8 cellular contexts compared by ENCODE assay signal in genomic region chr17:4365103-4365627, GRCh38. TPM values are rescaled to one million over a fixed set of nuclear protein-coding genes. Genes with fewer than 3 reads are reported as not detected.
A peak's percentile ranks its signal among the peaks of the same experiment; 100 is the strongest.
DNase-seq lines count a peak whose midpoint lies in the region; ATAC-seq and TF ChIP-seq lines count a peak whose summit lies in the region.

No MANE protein-coding gene starts in this region.

- H3K9ac ChIP-seq in SK-N-SH = peak overlapping the region; percentile 96

- POLR2A ChIA-PET in SK-N-SH (lab: Yijun Ruan, JAX) = no interaction called here

- H3K27me3 ChIP-seq in SK-N-SH (ENCODE audit: insufficient read depth) = no peaks in the 10 kb centered on the region

- 1% methylated on average over 10 of the region's 38 CpGs for WGBS in SK-N-SH (ENCODE audit: low lambda C conversion rate)

- peaks cover 1% of the 10 kb centered on the region for H3K27me3 Mint-ChIP-seq in HFFc6 (ENCODE audit: insufficient read depth)

- H3K9me2 ChIP-seq in SK-N-SH = no peaks in the 10 kb centered on the region

- no peaks in the 10 kb centered on the region for H3K9me3 ChIP-seq in SK-N-SH

- H3K4me2 ChIP-seq in SK-N-SH = peak overlapping the region; percentile 86

- H3K4me3 ChIP-seq in SK-N-SH (ENCODE audit: low read depth in 2 of 2, low read length in 1 of 2) = peak overlapping the region; percentile 72 to 89

- H3K27ac Mint-ChIP-seq in HFFc6 = peak overlapping the region; percentile 76
- H3K27ac Mint-ChIP-seq in activated naive CD4-positive, alpha-beta T cell treated with anti-CD3 and anti-CD28 coated beads, Interleukin-2, amount 50 U/mL, for 72 hours = peak overlapping the region; percentile 75 to 96

- TF ChIP-seq CTCF in HFFc6 (IDR thresholded peaks at IDR 0.05) (no peak), SK-N-SH (IDR thresholded peaks at IDR 0.05) (no peak)

- DNase-seq in GF-D8 (lab: John Stamatoyannopoulos, UW) (peak; percentile 73), HFFc6 (peak; percentile 75), NCI-H1092 (lab: John Stamatoyannopoulos, UW) (peak; percentile 72), SK-N-SH (peak; percentile 92), glomerular endothelial cell (ENCODE audit: extremely low read depth, low read depth, low spot score) (peak; percentile 54), nucleus accumbens (lab: John Stamatoyannopoulos, UW) (peak; percentile 34 to 95 (median 84)), superior temporal gyrus (ENCODE audit: extremely low spot score) (peak; percentile 96)
- DNase-seq in activated naive CD4-positive, alpha-beta T cell treated with anti-CD3 and anti-CD28 coated beads, Interleukin-2, amount 50 U/mL, for 72 hours (ENCODE audit: low spot score in 2 of 2) = peak; percentile 79 to 89

- CTCF ChIA-PET in SK-N-SH (lab: Yijun Ruan, JAX) = interaction anchor here (2.2 to 3.6 kb wide), 2 partner anchors 44 to 149 kb away, joined by 5 to 18 read pairs; no protein-coding TSS in a partner anchor

- peak overlapping the region; percentile 78 to 89 for H3K27ac ChIP-seq in SK-N-SH (ENCODE audit: low read depth in 2 of 2, low read length in 1 of 2)

- peaks cover 0 to 9% of the 10 kb centered on the region in 2 experiments for H3K36me3 ChIP-seq in SK-N-SH (replicated peaks in 1 of 2; ENCODE audit: control insufficient read depth in 1 of 2, insufficient read depth in 2 of 2, low read length in 1 of 2)

- H3K4me1 Mint-ChIP-seq in HFFc6 (ENCODE audit: low read depth) = peaks cover 25% of the 10 kb centered on the region

- peak overlapping the region; percentile 90 for H3K4me3 Mint-ChIP-seq in HFFc6

- no peaks in the 10 kb centered on the region for H3K9me3 Mint-ChIP-seq in HFFc6
- no peaks in the 10 kb centered on the region for H3K9me3 Mint-ChIP-seq in activated naive CD4-positive, alpha-beta T cell treated with anti-CD3 and anti-CD28 coated beads, Interleukin-2, amount 50 U/mL, for 72 hours

- no peak for TF ChIP-seq EP300 in SK-N-SH (IDR thresholded peaks at IDR 0.05; ENCODE audit: borderline replicate concordance in 1 of 2, low read depth in 1 of 2, low read length in 1 of 2)

- peak; percentile 72 to 74 for ATAC-seq in activated naive CD4-positive, alpha-beta T cell treated with anti-CD3 and anti-CD28 coated beads, Interleukin-2, amount 50 U/mL, for 72 hours

- no peak for TF ChIP-seq RAD21 in SK-N-SH (IDR thresholded peaks at IDR 0.05; ENCODE audit: low read length)

- H3K79me2 ChIP-seq in SK-N-SH (ENCODE audit: insufficient read depth) = peaks cover 63% of the 10 kb centered on the region

- peaks cover 14% of the 10 kb centered on the region for H3F3A ChIP-seq in SK-N-SH (replicated peaks; ENCODE audit: insufficient read depth)

- H3K4me1 ChIP-seq in SK-N-SH (ENCODE audit: control insufficient read depth in 1 of 2, insufficient read depth in 2 of 2, low read depth in 1 of 2, low read length in 1 of 2) = peaks cover 3 to 4% of the 10 kb centered on the region in 2 experiments; a peak in 1 of 4 replicates

- H2AFZ ChIP-seq in SK-N-SH (ENCODE audit: low read depth) = no peak overlapping the region

- peaks cover 46% of the 10 kb centered on the region for H4K20me1 ChIP-seq in SK-N-SH (ENCODE audit: insufficient read depth)

- H3K36me3 Mint-ChIP-seq in HFFc6 (ENCODE audit: low read depth) = peaks cover 7% of the 10 kb centered on the region; the same call in 1 of the 2 replicates
- H3K36me3 Mint-ChIP-seq in activated naive CD4-positive, alpha-beta T cell treated with anti-CD3 and anti-CD28 coated beads, Interleukin-2, amount 50 U/mL, for 72 hours = peaks cover 8 to 14% of the 10 kb centered on the region in 2 donors

TF ChIP-seq in SK-N-SH, 30 proteins besides CTCF, POLR2A, EP300 and RAD21:
- TF ChIP-seq CHD2 (IDR thresholded peaks at IDR 0.05; ENCODE audit: low read length, partially characterized antibody) (peak; percentile 70), GABPA (IDR thresholded peaks at IDR 0.05; ENCODE audit: low read depth) (no peak), USF2 (IDR thresholded peaks at IDR 0.05; ENCODE audit: borderline replicate concordance, low read depth, low read length) (peak; percentile 65; the same call in 1 of the 2 replicates), GATA2 (CRISPR knock-in tag; IDR thresholded peaks at IDR 0.05) (no peak), MAX (IDR thresholded peaks at IDR 0.05; ENCODE audit: low read depth) (peak; percentile 99), JUND (IDR thresholded peaks at IDR 0.05) (no peak), SIN3A (IDR thresholded peaks at IDR 0.05; ENCODE audit: borderline replicate concordance, low read depth, low read length) (peak; percentile 83; the same call in 1 of the 2 replicates), SMC3 (IDR thresholded peaks at IDR 0.05; ENCODE audit: low read depth, low read length) (no peak), MEF2A (IDR thresholded peaks at IDR 0.05; ENCODE audit: borderline replicate concordance, low read depth) (no peak), NRF1 (IDR thresholded peaks at IDR 0.05; ENCODE audit: low read depth, low read length) (peak; percentile 95), POLR2AphosphoS5 (IDR thresholded peaks at IDR 0.05; ENCODE audit: low read depth, low read length) (peak; percentile 79), RCOR1 (IDR thresholded peaks at IDR 0.05; ENCODE audit: low read length) (0 out of 2 replicates have a peak, but pooled peaks have one; percentile 25), USF1 (IDR thresholded peaks at IDR 0.05; ENCODE audit: borderline replicate concordance, low read depth) (peak; percentile 86; the same call in 1 of the 2 replicates), MXI1 (IDR thresholded peaks at IDR 0.05; ENCODE audit: low read depth, low read length) (peak; percentile 99), TAF1 (IDR thresholded peaks at IDR 0.05; ENCODE audit: borderline replicate concordance, low read depth, low read length) (no peak; the same call in 1 of the 2 replicates), ELF1 (IDR thresholded peaks at IDR 0.05) (no peak), RXRA (IDR thresholded peaks at IDR 0.05; ENCODE audit: borderline replicate concordance, low read depth) (no peak), FOXM1 (IDR thresholded peaks at IDR 0.05; ENCODE audit: low read depth) (no peak), FOXJ3 (CRISPR knock-in tag; IDR thresholded peaks at IDR 0.05) (no peak)
TF ChIP-seq in SK-N-SH: peak in this region for 9.

RNA-seq across cellular contexts. Expression of gene UBE2G1, which starts 1.3 kb away (rescaled TPM):
- total RNA-seq in HFFc6 (2021; fragmentation: NEBNext Ultra II Directional; extraction: Animal tissue kit (Norgen Biotek cat#: 25700)) = 10 to 100 TPM; 56.3 to 73.1 (median 62.6) TPM
- polyA plus RNA-seq in SK-N-SH (2012; rRNA removed) = 23.2 and 26.2 TPM in 2 replicates
- 34.1 and 38.8 TPM in 2 replicates for polyA plus RNA-seq in SK-N-SH (2012; cell fraction: cytosol; rRNA removed)
- 12.0 and 18.0 TPM in 2 replicates for polyA plus RNA-seq in SK-N-SH (2012; cell fraction: nucleus; rRNA removed)
- total RNA-seq in activated naive CD4-positive, alpha-beta T cell treated with anti-CD3 and anti-CD28 coated beads, Interleukin-2, amount 50 U/mL, for 72 hours = 10 to 100 TPM; 57.9 to 68.1 TPM
- total RNA-seq in glomerular endothelial cell = 60.0 and 79.8 TPM in 2 replicates

Comparison
In these comparisons a context has a peak if more than half of its experiments do, and no peak if none do; other contexts are left out.
1. Peak in every context shown above with its lines: DNase-seq, ATAC-seq, H3K4me3 ChIP-seq and H3K27ac ChIP-seq.